In genomic region chr15:56217341-56217740, GRCh38 we compare ENCODE assay signal across 15 cellular contexts. TPM values are rescaled to one million over a fixed set of nuclear protein-coding genes. Genes with fewer than 3 reads are reported as not detected.
DNase-seq lines count a peak whose midpoint lies in the region; ATAC-seq and TF ChIP-seq lines count a peak whose summit lies in the region.
"Had no signal": no experiment of that assay in that cellular context is flagged by ENCODE, and none has a peak within 500 bp of the region (broad histone marks: within the 10 kb centered on the region; RNA-seq: fewer than 3 reads in every experiment).

No MANE protein-coding gene starts in this region.

- ATAC-seq in T-helper 17 cell (no peak), HG02678 (IDR thresholded peaks at IDR 0.05; ENCODE audit: unreplicated experiment) (no peak)

- peaks cover 5% of the 10 kb centered on the region for H3K9me3 ChIP-seq in T-helper 17 cell (ENCODE audit: control insufficient read depth, low read length, poor library complexity, severe bottlenecking)

- H3K4me1 Mint-ChIP-seq in activated naive CD4-positive, alpha-beta T cell treated with anti-CD3 and anti-CD28 coated beads, Interleukin-2, amount 50 U/mL, for 24 hours, result peaks cover 1% of the 10 kb centered on the region
- peaks cover 2% of the 10 kb centered on the region for H3K4me1 Mint-ChIP-seq in T-helper 17 cell
- peaks cover 21% of the 10 kb centered on the region for H3K4me1 Mint-ChIP-seq in osteocyte (ENCODE audit: unreplicated experiment)

- no peak overlapping the region for H3K4me3 Mint-ChIP-seq in activated naive CD4-positive, alpha-beta T cell treated with anti-CD3 and anti-CD28 coated beads, Interleukin-2, amount 50 U/mL, for 24 hours
- no peak overlapping the region for H3K4me3 Mint-ChIP-seq in T-helper 17 cell
- no peak overlapping the region for H3K4me3 Mint-ChIP-seq in osteocyte (ENCODE audit: unreplicated experiment)
- H3K4me3 Mint-ChIP-seq: B cell, H9 had no signal

- H3K9me3 Mint-ChIP-seq in activated naive CD4-positive, alpha-beta T cell treated with anti-CD3 and anti-CD28 coated beads, Interleukin-2, amount 50 U/mL, for 24 hours, result peaks cover 16% of the 10 kb centered on the region
- H3K9me3 Mint-ChIP-seq in osteocyte (ENCODE audit: unreplicated experiment), result peaks cover 11% of the 10 kb centered on the region

- no peak for DNase-seq in activated naive CD4-positive, alpha-beta T cell treated with Interleukin-2 at 50 U/mL for 16 hours
- DNase-seq in T-helper 17 cell, result no peak
- no peak for DNase-seq in osteocyte (ENCODE audit: extremely low spot score, unreplicated experiment)
- DNase-seq in GM10266 (ENCODE audit: extremely low spot score), result no peak
- DNase-seq in cortex of kidney (lab: John Stamatoyannopoulos, UW), result no peak
- DNase-seq: 8988T; CD8-positive, alpha-beta memory T cell; COR-L47; DMS 273 treated with DMSO at 0.1 percent for 48 hours; DMS53; DND-41; H9 had no signal

- peak overlapping the region; percentile 35 for H3K27ac Mint-ChIP-seq in activated naive CD4-positive, alpha-beta T cell treated with anti-CD3 and anti-CD28 coated beads, Interleukin-2, amount 50 U/mL, for 24 hours
- peak overlapping the region; percentile 53 for H3K27ac Mint-ChIP-seq in T-helper 17 cell
- H3K27ac Mint-ChIP-seq in osteocyte (ENCODE audit: unreplicated experiment), result peak overlapping the region; percentile 31
- H3K27ac Mint-ChIP-seq: B cell had no signal

- H3K27me3 Mint-ChIP-seq in activated naive CD4-positive, alpha-beta T cell treated with anti-CD3 and anti-CD28 coated beads, Interleukin-2, amount 50 U/mL, for 24 hours, result no peaks in the 10 kb centered on the region
- H3K27me3 Mint-ChIP-seq in T-helper 17 cell (no peaks in the 10 kb centered on the region), osteocyte (ENCODE audit: unreplicated experiment) (no peaks in the 10 kb centered on the region)
- H3K27me3 Mint-ChIP-seq: B cell; CD8-positive, alpha-beta memory T cell had no signal

- no peak for TF ChIP-seq CTCF in osteocyte (IDR thresholded peaks at IDR 0.05)
- no peak for TF ChIP-seq CTCF in GM10266 (IDR thresholded peaks at IDR 0.05; ENCODE audit: control insufficient read depth, insufficient read depth, low read depth, missing control alignments)

- H3K36me3 Mint-ChIP-seq in activated naive CD4-positive, alpha-beta T cell treated with anti-CD3 and anti-CD28 coated beads, Interleukin-2, amount 50 U/mL, for 24 hours, result peaks cover 33% of the 10 kb centered on the region
- H3K36me3 Mint-ChIP-seq in T-helper 17 cell (ENCODE audit: low read depth) (peaks cover 2% of the 10 kb centered on the region), osteocyte (ENCODE audit: unreplicated experiment) (peaks cover 10% of the 10 kb centered on the region)

RNA-seq across cellular contexts. Expression of gene RFX7, which starts 26.3 kb away (rescaled TPM):
- total RNA-seq in T-helper 17 cell (10 to 100 TPM; 24.5 to 26.8 TPM), osteocyte (20.2 and 21.3 TPM in 2 replicates)
